27 cellular contexts compared by ENCODE assay signal in the genomic region with DNA sequence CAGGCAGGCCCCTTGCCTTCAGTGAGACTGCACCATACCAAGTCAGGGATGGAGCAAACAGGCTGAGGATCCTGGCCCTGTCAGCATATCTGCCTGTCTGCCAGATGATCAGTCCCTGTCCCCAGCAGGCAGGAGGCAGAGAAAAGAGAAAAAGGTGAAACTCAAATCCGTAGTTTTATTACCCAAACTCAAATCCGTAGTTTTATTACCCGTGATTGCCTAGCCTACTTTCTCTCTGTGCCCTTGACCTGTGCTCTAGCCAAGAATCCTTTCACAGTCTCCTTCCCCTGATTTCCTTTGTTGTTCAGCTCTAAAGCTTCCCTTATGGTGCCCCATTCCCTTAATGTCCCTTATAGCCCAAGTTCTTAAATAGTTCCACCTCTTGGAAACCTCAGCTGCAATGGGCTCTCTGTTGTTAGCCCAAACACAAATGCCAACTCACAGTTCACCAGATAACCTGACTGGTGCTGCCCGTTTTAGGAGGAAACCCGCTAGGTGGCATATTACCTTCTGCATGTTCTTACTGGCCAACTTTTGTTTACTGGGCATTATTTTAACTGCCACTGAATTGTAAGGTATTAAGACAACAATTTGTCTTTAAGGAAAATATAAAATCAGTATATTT.
DNase-seq lines count a peak whose midpoint lies in the region; TF ChIP-seq lines count a peak whose summit lies in the region.
"Had no signal": no experiment of that assay in that cellular context is flagged by ENCODE, and none has a peak within 500 bp of the region (broad histone marks: within the 10 kb centered on the region; RNA-seq: fewer than 3 reads in every experiment).

No MANE protein-coding gene starts in this region.

- no peak overlapping the region for H3K4ac ChIP-seq in mesendoderm (ENCODE audit: low read depth, low read length)

- peak; percentile 12 for DNase-seq in NCI-H69 (lab: John Stamatoyannopoulos, UW)
- peak; percentile 57 for DNase-seq in colonic mucosa
- DNase-seq in mesendoderm, result no peak
- DNase-seq in substantia nigra (lab: John Stamatoyannopoulos, UW), result no peak
- DNase-seq in HFFc6, result no peak
- no peak for DNase-seq in NCI-H748 (lab: John Stamatoyannopoulos, UW; ENCODE audit: unreplicated experiment)
- no peak for DNase-seq in kidney glomerular epithelial cell (lab: John Stamatoyannopoulos, UW)
- DNase-seq: activated CD4-positive, alpha-beta T cell treated with anti-CD3 and anti-CD28 coated beads for 4 hours; activated gamma-delta T cell; activated T-cell treated with anti-CD3 and anti-CD28 coated beads, Interleukin-2, amount 50 U/mL, for 24 hours; Caco-2; central memory CD4-positive, alpha-beta T cell; hippocampal formation; immature natural killer cell; left ventricle myocardium inferior; midbrain; NCI-H1105 treated with DMSO at 0.1 percent for 48 hours; NCI-H2029 treated with DMSO at 0.1 percent for 48 hours; NK-92 treated with Interleukin-12 subunit alpha and Interleukin-12 subunit beta, amount 100 ng/mL, for 24 hours; pancreas; right cardiac atrium; Right ventricle myocardium superior; stimulated activated CD4-positive, alpha-beta T cell treated with anti-CD3 and anti-CD28 coated beads, Interleukin-12 subunit alpha, Interleukin-12 subunit beta, amount 100 ng/mL, for 4 hours; stimulated activated CD4-positive, alpha-beta T cell treated with anti-CD3 and anti-CD28 coated beads, Interleukin-4, amount 100 ng/mL, for 1 hour had no signal

- H3K23ac ChIP-seq in mesendoderm (ENCODE audit: low read length), result no peak overlapping the region

- H3K4me1 ChIP-seq in colonic mucosa (peaks cover 8% of the 10 kb centered on the region), mesendoderm (ENCODE audit: control insufficient read depth, low read depth, low read length) (peaks cover 11% of the 10 kb centered on the region)
- H3K4me1 ChIP-seq: BLaER1 treated with 17β-estradiol and CSF1 and Interleukin-3, amounts not matched to agents 10 nM and 100 nM had no signal

- no peaks in the 10 kb centered on the region for H3K79me1 ChIP-seq in mesendoderm (ENCODE audit: low read length)

- H3K27ac Mint-ChIP-seq in HFFc6, result no peak overlapping the region
- H3K27ac Mint-ChIP-seq: activated T-cell treated with anti-CD3 and anti-CD28 coated beads, Interleukin-2, amount 50 U/mL, for 24 hours; immature natural killer cell; natural killer cell treated with Interleukin-12 subunit alpha and Interleukin-12 subunit beta and Interleukin-15 and Interleukin-18, amount 100 ng/mL, for 72 hours had no signal

- H3K27me3 Mint-ChIP-seq in HFFc6 (ENCODE audit: insufficient read depth), result no peaks in the 10 kb centered on the region
- H3K27me3 Mint-ChIP-seq: activated T-cell treated with anti-CD3 and anti-CD28 coated beads, Interleukin-2, amount 50 U/mL, for 24 hours; natural killer cell treated with Interleukin-12 subunit alpha and Interleukin-12 subunit beta and Interleukin-15 and Interleukin-18, amount 100 ng/mL, for 72 hours had no signal

- no CpG with 5 or more reads among the region's 5 CpGs for WGBS in mesendoderm (ENCODE audit: extremely low coverage, insufficient coverage, low lambda C conversion rate)

- H3K9ac ChIP-seq in colonic mucosa (ENCODE audit: low read depth in 2 of 2, low read length in 2 of 2), result peak overlapping the region in 1 of 2 donors; percentile 65
- H3K9ac ChIP-seq in mesendoderm (ENCODE audit: low read length), result no peak overlapping the region
- H3K9ac ChIP-seq: BLaER1 treated with 17β-estradiol and CSF1 and Interleukin-3, amounts not matched to agents 10 nM and 100 nM had no signal

- no peak overlapping the region for H3K4me3 ChIP-seq in colonic mucosa
- H3K4me3 ChIP-seq in mesendoderm (ENCODE audit: low read length), result no peak overlapping the region
- H3K4me3 ChIP-seq: BLaER1 treated with 17β-estradiol and CSF1 and Interleukin-3, amounts not matched to agents 10 nM and 100 nM; left ventricle myocardium inferior; pancreas; suprapubic skin had no signal

- H2BK120ac ChIP-seq in mesendoderm (ENCODE audit: low read depth, low read length), result no peak overlapping the region

- no peaks in the 10 kb centered on the region for H3K4me1 Mint-ChIP-seq in HFFc6 (ENCODE audit: low read depth)
- H3K4me1 Mint-ChIP-seq: immature natural killer cell had no signal

- H3K18ac ChIP-seq in mesendoderm (ENCODE audit: low read length), result no peak overlapping the region

- H3K27ac ChIP-seq in colonic mucosa (peak overlapping the region; percentile 59), mesendoderm (ENCODE audit: low read depth, low read length) (no peak overlapping the region), substantia nigra (ENCODE audit: low read depth, low read length, poor library complexity, severe bottlenecking) (peak overlapping the region; percentile 3)
- H3K27ac ChIP-seq: BLaER1 treated with 17β-estradiol and CSF1 and Interleukin-3, amounts not matched to agents 10 nM and 100 nM; left ventricle myocardium inferior; pancreas; suprapubic skin had no signal

- no peak for TF ChIP-seq CTCF in colonic mucosa (IDR thresholded peaks at IDR 0.05)
- no peak for TF ChIP-seq CTCF in HFFc6 (IDR thresholded peaks at IDR 0.05)

- no peak overlapping the region for H3K4me3 Mint-ChIP-seq in HFFc6
- H3K4me3 Mint-ChIP-seq: activated T-cell treated with anti-CD3 and anti-CD28 coated beads, Interleukin-2, amount 50 U/mL, for 24 hours; immature natural killer cell; natural killer cell treated with Interleukin-12 subunit alpha and Interleukin-12 subunit beta and Interleukin-15 and Interleukin-18, amount 100 ng/mL, for 72 hours had no signal

- H2BK5ac ChIP-seq in mesendoderm (ENCODE audit: low read length), result no peak overlapping the region

- H3K56ac ChIP-seq in mesendoderm (ENCODE audit: low read length), result peak overlapping the region; percentile 30

- intact Hi-C loops in colonic mucosa (cut with DNase I), result no loop called here

- H2AK5ac ChIP-seq in mesendoderm (ENCODE audit: low read length), result no peak overlapping the region

- H2BK15ac ChIP-seq in mesendoderm (replicated peaks; ENCODE audit: low read depth), result no peak overlapping the region

- H3K27me3 ChIP-seq in colonic mucosa, result no peaks in the 10 kb centered on the region
- H3K27me3 ChIP-seq in mesendoderm (ENCODE audit: insufficient read depth, low read length, poor library complexity), result no peaks in the 10 kb centered on the region
- H3K27me3 ChIP-seq: BLaER1 treated with 17β-estradiol and CSF1 and Interleukin-3, amounts not matched to agents 10 nM and 100 nM; pancreas; suprapubic skin had no signal

- no peak overlapping the region for H4K8ac ChIP-seq in mesendoderm (ENCODE audit: low read depth, low read length)

- H3K79me2 ChIP-seq in mesendoderm (ENCODE audit: control insufficient read depth, insufficient read depth, low read length), result no peaks in the 10 kb centered on the region

- peaks cover 4% of the 10 kb centered on the region; the same call in 1 of the 2 replicates for H3K36me3 Mint-ChIP-seq in HFFc6 (ENCODE audit: low read depth)
- H3K36me3 Mint-ChIP-seq: natural killer cell treated with Interleukin-12 subunit alpha and Interleukin-12 subunit beta and Interleukin-15 and Interleukin-18, amount 100 ng/mL, for 72 hours had no signal

- no peaks in the 10 kb centered on the region for H3K36me3 ChIP-seq in colonic mucosa
- H3K36me3 ChIP-seq in mesendoderm (ENCODE audit: control insufficient read depth, insufficient read depth, low read length), result no peaks in the 10 kb centered on the region
- H3K36me3 ChIP-seq: left ventricle myocardium inferior, pancreas had no signal

- no peak overlapping the region for H4K5ac ChIP-seq in mesendoderm (ENCODE audit: low read length)

- no peaks in the 10 kb centered on the region for H3K9me3 Mint-ChIP-seq in HFFc6
- H3K9me3 Mint-ChIP-seq: activated T-cell treated with anti-CD3 and anti-CD28 coated beads, Interleukin-2, amount 50 U/mL, for 24 hours; immature natural killer cell; natural killer cell treated with Interleukin-12 subunit alpha and Interleukin-12 subunit beta and Interleukin-15 and Interleukin-18, amount 100 ng/mL, for 72 hours had no signal

- H3K4me2 ChIP-seq in mesendoderm (ENCODE audit: low read length), result no peak overlapping the region
- H3K4me2 ChIP-seq: BLaER1 treated with 17β-estradiol and CSF1 and Interleukin-3, amounts not matched to agents 10 nM and 100 nM had no signal

- no peaks in the 10 kb centered on the region for H3K9me3 ChIP-seq in colonic mucosa
- H3K9me3 ChIP-seq: BLaER1 treated with 17β-estradiol and CSF1 and Interleukin-3, amounts not matched to agents 10 nM and 100 nM; Caco-2; left ventricle myocardium inferior; pancreas; suprapubic skin had no signal

Comparison
In these comparisons a context has a peak if more than half of its experiments do, and no peak if none do; other contexts are left out.
1. DNase-seq: peak in NCI-H69 (single experiment) and colonic mucosa (single experiment); none in mesendoderm (single experiment), substantia nigra (0 of 49), HFFc6 (single experiment), NCI-H748 (single experiment) and kidney glomerular epithelial cell (single experiment).